Comparison of ENCODE assay signal across 8 cellular contexts in the genomic region with DNA sequence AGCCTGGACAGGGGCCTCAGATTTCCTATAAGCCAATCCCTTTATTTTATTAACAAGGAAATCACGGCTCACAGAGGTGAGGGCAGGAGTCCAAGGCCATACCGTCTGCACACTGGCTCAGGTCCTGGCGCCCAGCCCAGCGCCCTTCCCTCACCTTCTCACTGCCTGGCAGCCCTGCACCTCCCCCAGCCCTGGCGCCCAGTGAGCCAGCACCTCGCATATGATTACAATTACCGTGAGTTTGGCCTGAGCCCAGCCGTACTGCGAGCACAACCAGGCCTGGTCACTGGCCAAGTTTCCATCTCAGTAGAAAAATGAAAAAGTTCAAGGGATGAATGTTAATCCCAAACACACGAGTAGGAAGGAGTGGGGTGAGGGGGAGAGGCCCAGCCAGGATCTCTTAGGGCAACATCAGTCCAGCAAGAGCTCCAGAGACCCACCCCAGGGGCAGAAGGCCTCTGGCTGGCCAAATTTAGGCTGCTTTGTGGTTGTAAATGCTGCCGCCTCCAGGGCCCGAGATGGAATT.
DNase-seq lines count a peak whose midpoint lies in the region; ATAC-seq and TF ChIP-seq lines count a peak whose summit lies in the region.

No MANE protein-coding gene starts in this region.

- CTCF ChIA-PET in activated CD4-positive, alpha-beta memory T cell treated with anti-CD3 and anti-CD28 coated beads for 36 hours (lab: Charles Lee): no interaction called here

- no peak overlapping the region for H3K27ac Mint-ChIP-seq in activated naive CD8-positive, alpha-beta T cell treated with anti-CD3 and anti-CD28 coated beads for 36 hours
- H3K27ac Mint-ChIP-seq in activated CD4-positive, alpha-beta memory T cell treated with anti-CD3 and anti-CD28 coated beads for 36 hours: no peak overlapping the region

- peak overlapping the region in 1 of 2 donors; percentile 5 for H3K4me3 ChIP-seq in ascending aorta
- H3K4me3 ChIP-seq in subcutaneous abdominal adipose tissue (ENCODE audit: low read depth in 1 of 5, low read length in 5 of 5): no peak overlapping the region

- H3K27ac ChIP-seq in ascending aorta: peak overlapping the region; percentile 89
- H3K27ac ChIP-seq in subcutaneous abdominal adipose tissue (ENCODE audit: low read depth, low read length): peak overlapping the region; percentile 69

- H3K4me1 ChIP-seq in ascending aorta (peaks cover 46 to 56% of the 10 kb centered on the region in 2 donors), subcutaneous abdominal adipose tissue (ENCODE audit: control insufficient read depth in 5 of 5, insufficient read depth in 5 of 5, low read length in 5 of 5) (peaks cover 16 to 57% (median 43%) of the 10 kb centered on the region in 5 donors)

- intact Hi-C loops in ascending aorta (cut with DNase I): loop anchor here (2.0 kb wide), 2 partner anchors 28 to 42 kb away; no protein-coding TSS in a partner anchor
- intact Hi-C loops in activated CD4-positive, alpha-beta memory T cell treated with anti-CD3 and anti-CD28 coated beads for 36 hours (cut with micrococcal nuclease): no loop called here

- H3K4me3 Mint-ChIP-seq in activated naive CD8-positive, alpha-beta T cell treated with anti-CD3 and anti-CD28 coated beads for 36 hours: no peak overlapping the region
- no peak overlapping the region for H3K4me3 Mint-ChIP-seq in activated CD4-positive, alpha-beta memory T cell treated with anti-CD3 and anti-CD28 coated beads for 36 hours

- peak; percentile 90 for DNase-seq in HT1080 (ENCODE audit: low read depth)
- peak; percentile 86 to 95 for DNase-seq in ascending aorta (ENCODE audit: low spot score in 2 of 2)
- peak; percentile 93 for DNase-seq in iris pigment epithelial cell (ENCODE audit: low read depth)
- no peak for DNase-seq in activated naive CD8-positive, alpha-beta T cell treated with anti-CD3 and anti-CD28 coated beads for 36 hours
- no peak for DNase-seq in activated CD4-positive, alpha-beta memory T cell treated with anti-CD3 and anti-CD28 coated beads for 36 hours

- H3K9me3 Mint-ChIP-seq in activated naive CD8-positive, alpha-beta T cell treated with anti-CD3 and anti-CD28 coated beads for 36 hours: no peaks in the 10 kb centered on the region
- no peaks in the 10 kb centered on the region for H3K9me3 Mint-ChIP-seq in activated CD4-positive, alpha-beta memory T cell treated with anti-CD3 and anti-CD28 coated beads for 36 hours

- H3K36me3 Mint-ChIP-seq in activated naive CD8-positive, alpha-beta T cell treated with anti-CD3 and anti-CD28 coated beads for 36 hours: no peaks in the 10 kb centered on the region
- no peaks in the 10 kb centered on the region for H3K36me3 Mint-ChIP-seq in activated CD4-positive, alpha-beta memory T cell treated with anti-CD3 and anti-CD28 coated beads for 36 hours

- POLR2A ChIA-PET in activated CD4-positive, alpha-beta memory T cell treated with anti-CD3 and anti-CD28 coated beads for 36 hours (lab: Charles Lee): no interaction called here

- no peaks in the 10 kb centered on the region for H3K4me1 Mint-ChIP-seq in activated naive CD8-positive, alpha-beta T cell treated with anti-CD3 and anti-CD28 coated beads for 36 hours
- no peaks in the 10 kb centered on the region for H3K4me1 Mint-ChIP-seq in activated CD4-positive, alpha-beta memory T cell treated with anti-CD3 and anti-CD28 coated beads for 36 hours (ENCODE audit: low read depth)

- no peaks in the 10 kb centered on the region for H3K27me3 ChIP-seq in ascending aorta
- no peaks in the 10 kb centered on the region for H3K27me3 ChIP-seq in subcutaneous abdominal adipose tissue (ENCODE audit: control insufficient read depth in 5 of 5, insufficient read depth in 4 of 5, low read length in 5 of 5)

- H3K9me3 ChIP-seq in ascending aorta (no peaks in the 10 kb centered on the region), subcutaneous abdominal adipose tissue (ENCODE audit: control insufficient read depth in 5 of 5, low read length in 5 of 5) (no peaks in the 10 kb centered on the region)

- TF ChIP-seq CTCF in ascending aorta (IDR thresholded peaks at IDR 0.05): no peak

- H3K9ac ChIP-seq in subcutaneous abdominal adipose tissue (ENCODE audit: low read length in 5 of 5): peak overlapping the region in 1 of 5 donors; percentile 9

- H3K36me3 ChIP-seq in ascending aorta (no peaks in the 10 kb centered on the region), subcutaneous abdominal adipose tissue (ENCODE audit: control insufficient read depth in 5 of 5, insufficient read depth in 5 of 5, low read length in 5 of 5) (no peaks in the 10 kb centered on the region)

- H3K27me3 Mint-ChIP-seq in activated naive CD8-positive, alpha-beta T cell treated with anti-CD3 and anti-CD28 coated beads for 36 hours: peaks cover 4% of the 10 kb centered on the region
- peaks cover 11% of the 10 kb centered on the region for H3K27me3 Mint-ChIP-seq in activated CD4-positive, alpha-beta memory T cell treated with anti-CD3 and anti-CD28 coated beads for 36 hours

- ATAC-seq in GM19395 (IDR thresholded peaks at IDR 0.05; ENCODE audit: unreplicated experiment) (no peak), HG03196 (IDR thresholded peaks at IDR 0.05; ENCODE audit: unreplicated experiment) (no peak)

Comparison
In these comparisons a context has a peak if more than half of its experiments do, and no peak if none do; other contexts are left out.
1. DNase-seq: peak in HT1080 (single experiment), ascending aorta (2 of 2) and iris pigment epithelial cell (single experiment); none in activated naive CD8-positive, alpha-beta T cell treated with anti-CD3 and anti-CD28 coated beads for 36 hours (single experiment) and activated CD4-positive, alpha-beta memory T cell treated with anti-CD3 and anti-CD28 coated beads for 36 hours (single experiment).